23 cellular contexts compared by ENCODE assay signal in genomic region chr6:127858992-127859391, GRCh38. TPM values are rescaled to one million over a fixed set of nuclear protein-coding genes. Genes with fewer than 3 reads are reported as not detected.
DNase-seq lines count a peak whose midpoint lies in the region; ATAC-seq, FAIRE-seq and TF ChIP-seq lines count a peak whose summit lies in the region.
"Had no signal": no experiment of that assay in that cellular context is flagged by ENCODE, and none has a peak within 500 bp of the region (broad histone marks: within the 10 kb centered on the region; RNA-seq: fewer than 3 reads in every experiment).

No MANE protein-coding gene starts in this region.

- no peak overlapping the region for H4K8ac ChIP-seq in neuronal stem cell (ENCODE audit: low read depth, low read length)

- H3F3A ChIP-seq in Loucy (ENCODE audit: low read depth), result no peaks in the 10 kb centered on the region

- no peak overlapping the region for H4K91ac ChIP-seq in neuronal stem cell (ENCODE audit: low read depth, low read length, poor library complexity)

- WGBS in HepG2 (ENCODE audit: low lambda C conversion rate), result 27% methylated on average over 2 of the region's 2 CpGs
- WGBS in right lobe of liver (ENCODE audit: insufficient coverage, low coverage, low lambda C conversion rate, missing lambda C conversion rate), result 69% methylated on average over 2 of the region's 2 CpGs
- WGBS in neuronal stem cell (ENCODE audit: extremely low coverage in 2 of 2, insufficient read length in 2 of 2, insufficient replicate concordance in 1 of 2), 2 donors, result no CpG with 5 or more reads among the region's 2 CpGs

- no peak overlapping the region for H2BK15ac ChIP-seq in neuronal stem cell (ENCODE audit: low read length)

- no peak for DNase-seq in HepG2 (ENCODE audit: low spot score)
- no peak for DNase-seq in right lobe of liver
- no peak for DNase-seq in activated naive CD8-positive, alpha-beta T cell treated with anti-CD3 and anti-CD28 coated beads, Interleukin-2, amount 10 ng/mL, durations not matched to agents 7 days and 5 days
- no peak for DNase-seq in neuronal stem cell (ENCODE audit: low spot score)
- DNase-seq in iPS-NIHi7 (ENCODE audit: extremely low spot score), result no peak
- no peak for DNase-seq in UCSD-AML1 (lab: John Stamatoyannopoulos, UW; ENCODE audit: unreplicated experiment)
- DNase-seq: activated CD4-positive, alpha-beta T cell treated with anti-CD3 and anti-CD28 coated beads, Interleukin-2, amount 50 U/mL, for 1 hour; cerebellar nuclear complex; KG1; MV-4-11; NCI-H524 treated with DMSO at 0.1 percent for 48 hours; RPMI8226; sigmoid colon; transverse colon had no signal

- no peak for TF ChIP-seq EP300 in HepG2 (IDR thresholded peaks at IDR 0.05; ENCODE audit: low read depth in 2 of 2, low read length in 2 of 2)
- TF ChIP-seq EP300 in HepG2 (CRISPR knock-in tag; IDR thresholded peaks at IDR 0.05; ENCODE audit: borderline replicate concordance), result no peak

- TF ChIP-seq CTCF in HepG2 (CRISPR knock-in tag; IDR thresholded peaks at IDR 0.05), result no peak
- no peak for TF ChIP-seq CTCF in right lobe of liver (IDR thresholded peaks at IDR 0.05)
- TF ChIP-seq CTCF in Loucy (conservative IDR thresholded peaks at IDR 0.05; ENCODE audit: low read length), result peak; percentile 24; the same call in 1 of the 2 replicates

- in situ Hi-C loops in HepG2 (cut with HindIII; ENCODE audit: extremely low pct_ligation_motif_present, low pct_unique_long_range_greater_than_20kb), result loop anchor here (10.0 kb wide), 2 partner anchors 466 to 866 kb away; no protein-coding TSS in a partner anchor

- peak overlapping the region; percentile 28 for H3K27ac Mint-ChIP-seq in activated naive CD8-positive, alpha-beta T cell treated with anti-CD3 and anti-CD28 coated beads, Interleukin-2, amount 10 ng/mL, durations not matched to agents 7 days and 5 days
- H3K27ac Mint-ChIP-seq: CD14-positive monocyte; progenitor cell of endocrine pancreas; T-helper 1 cell treated with Interleukin-12 subunit alpha and Interleukin-12 subunit beta and Interleukin-4 antibody, amounts not matched to agents 30 μg/mL and 1 μg/mL, for 36 hours had no signal

- H3K36me3 Mint-ChIP-seq in activated naive CD8-positive, alpha-beta T cell treated with anti-CD3 and anti-CD28 coated beads, Interleukin-2, amount 10 ng/mL, durations not matched to agents 7 days and 5 days, result peaks cover 44% of the 10 kb centered on the region
- H3K36me3 Mint-ChIP-seq: CD14-positive monocyte had no signal

- no peak overlapping the region for H3K18ac ChIP-seq in neuronal stem cell (ENCODE audit: low read length)

- no peak for FAIRE-seq in HepG2 (lab: Jason Lieb, UNC)
- FAIRE-seq: HTR-8/SVneo had no signal

- no peaks in the 10 kb centered on the region for H3K27me3 Mint-ChIP-seq in activated naive CD8-positive, alpha-beta T cell treated with anti-CD3 and anti-CD28 coated beads, Interleukin-2, amount 10 ng/mL, durations not matched to agents 7 days and 5 days
- H3K27me3 Mint-ChIP-seq: progenitor cell of endocrine pancreas had no signal

- no peak overlapping the region for H2BK120ac ChIP-seq in neuronal stem cell (ENCODE audit: low read depth, low read length)

- H3K9ac ChIP-seq in HepG2 (ENCODE audit: insufficient read depth, low read depth, low read length), result no peak overlapping the region
- H3K9ac ChIP-seq in Loucy (ENCODE audit: low read depth, low read length, poor library complexity, severe bottlenecking), result no peak overlapping the region
- no peak overlapping the region for H3K9ac ChIP-seq in neuronal stem cell (ENCODE audit: low read depth, low read length, poor library complexity)

- no peaks in the 10 kb centered on the region for H3K9me2 ChIP-seq in Loucy (replicated peaks; ENCODE audit: low read depth, low read length)

- H3K9me3 ChIP-seq in HepG2 (ENCODE audit: low read length) (no peaks in the 10 kb centered on the region), right lobe of liver (no peaks in the 10 kb centered on the region), Loucy (ENCODE audit: insufficient read depth, low read depth, low read length) (no peaks in the 10 kb centered on the region), neuronal stem cell (replicated peaks in 1 of 2; ENCODE audit: control insufficient read depth in 2 of 2, insufficient read depth in 1 of 2, low read depth in 1 of 2, low read length in 2 of 2) (no peaks in the 10 kb centered on the region)
- H3K9me3 ChIP-seq: sigmoid colon, transverse colon had no signal

- H3K27ac ChIP-seq in HepG2 (ENCODE audit: extremely low read length, insufficient read depth, low read length), result no peak overlapping the region
- H3K27ac ChIP-seq in right lobe of liver, result no peak overlapping the region
- no peak overlapping the region for H3K27ac ChIP-seq in neuronal stem cell (replicated peaks; ENCODE audit: low read length)
- H3K27ac ChIP-seq: sigmoid colon, transverse colon had no signal

- H3K14ac ChIP-seq in neuronal stem cell (ENCODE audit: low read length), result no peak overlapping the region

- H3K27me3 ChIP-seq in HepG2 (ENCODE audit: control insufficient read depth in 1 of 2, insufficient read depth in 2 of 2, low read length in 2 of 2), result no peaks in the 10 kb centered on the region
- H3K27me3 ChIP-seq in right lobe of liver, result no peaks in the 10 kb centered on the region
- no peaks in the 10 kb centered on the region for H3K27me3 ChIP-seq in Loucy (ENCODE audit: insufficient read depth, low read length, poor library complexity, severe bottlenecking)
- no peaks in the 10 kb centered on the region for H3K27me3 ChIP-seq in neuronal stem cell (ENCODE audit: control insufficient read depth in 3 of 3, insufficient read depth in 3 of 3, low read depth in 1 of 3, low read length in 3 of 3)
- H3K27me3 ChIP-seq: sigmoid colon, transverse colon had no signal

- no peaks in the 10 kb centered on the region for H4K20me1 ChIP-seq in HepG2 (ENCODE audit: insufficient read depth, low read length)
- peaks cover 6% of the 10 kb centered on the region for H4K20me1 ChIP-seq in Loucy (ENCODE audit: insufficient read depth, low read length, poor library complexity, severe bottlenecking)

- CTCF ChIA-PET in HepG2 (lab: Yijun Ruan, JAX; ENCODE audit: low intra/inter-chr PET ratio, low total read pairs), result no interaction called here

- H3K4me3 Mint-ChIP-seq in activated naive CD8-positive, alpha-beta T cell treated with anti-CD3 and anti-CD28 coated beads, Interleukin-2, amount 10 ng/mL, durations not matched to agents 7 days and 5 days, result peak overlapping the region; percentile 14
- H3K4me3 Mint-ChIP-seq: CD14-positive monocyte; T-helper 1 cell treated with Interleukin-12 subunit alpha and Interleukin-12 subunit beta and Interleukin-4 antibody, amounts not matched to agents 30 μg/mL and 1 μg/mL, for 36 hours had no signal

- no peak overlapping the region for H3K4ac ChIP-seq in neuronal stem cell (ENCODE audit: low read length)

- POLR2A ChIA-PET in HepG2 (lab: Yijun Ruan, JAX), result no interaction called here
- POLR2A ChIA-PET in activated naive CD8-positive, alpha-beta T cell treated with anti-CD3 and anti-CD28 coated beads, Interleukin-2, amount 10 ng/mL, durations not matched to agents 7 days and 5 days (lab: Charles Lee), result interaction anchor here (1.0 kb wide), 1 partner anchor 8 kb away, joined by 3 read pairs; no protein-coding TSS in a partner anchor

- H3K4me1 ChIP-seq in HepG2 (ENCODE audit: insufficient read depth, low read length) (no peaks in the 10 kb centered on the region), right lobe of liver (no peaks in the 10 kb centered on the region), Loucy (ENCODE audit: insufficient read depth, low read length, poor library complexity, severe bottlenecking) (peaks cover 51% of the 10 kb centered on the region), neuronal stem cell (ENCODE audit: control insufficient read depth in 2 of 2, insufficient read depth in 1 of 2, low read depth in 1 of 2, low read length in 2 of 2) (no peaks in the 10 kb centered on the region)
- H3K4me1 ChIP-seq: sigmoid colon, transverse colon had no signal

- H3K9me3 Mint-ChIP-seq in activated naive CD8-positive, alpha-beta T cell treated with anti-CD3 and anti-CD28 coated beads, Interleukin-2, amount 10 ng/mL, durations not matched to agents 7 days and 5 days, result no peaks in the 10 kb centered on the region
- H3K9me3 Mint-ChIP-seq: T-helper 1 cell treated with Interleukin-12 subunit alpha and Interleukin-12 subunit beta and Interleukin-4 antibody, amounts not matched to agents 30 μg/mL and 1 μg/mL, for 36 hours had no signal

- no peak overlapping the region for H2BK12ac ChIP-seq in neuronal stem cell (ENCODE audit: low read length)

- H3K4me2 ChIP-seq in HepG2 (ENCODE audit: low read depth, low read length) (no peak overlapping the region), Loucy (ENCODE audit: low read depth, low read length, poor library complexity, severe bottlenecking) (peak overlapping the region; percentile 3), neuronal stem cell (ENCODE audit: insufficient read depth, low read length, poor library complexity, severe bottlenecking) (no peak overlapping the region)

- TF ChIP-seq RAD21 in HepG2 (CRISPR knock-in tag; IDR thresholded peaks at IDR 0.05), result no peak

- no TSS peak for BruUV-seq in HepG2 (replicated peaks; lab: Mats Ljungman, UMichigan)

- H3K4me3 ChIP-seq in HepG2 (replicated peaks in 1 of 3; ENCODE audit: insufficient read depth in 1 of 3, low read depth in 2 of 3, low read length in 3 of 3) (no peak overlapping the region), right lobe of liver (no peak overlapping the region), Loucy (ENCODE audit: low read length, poor library complexity, severe bottlenecking) (no peak overlapping the region), neuronal stem cell (ENCODE audit: low read length in 2 of 2) (no peak overlapping the region)
- H3K4me3 ChIP-seq: sigmoid colon, transverse colon had no signal

- no peak overlapping the region for H2AFZ ChIP-seq in HepG2 (ENCODE audit: low read length)
- H2AFZ ChIP-seq in Loucy (ENCODE audit: low read length), result no peak overlapping the region
- no peak overlapping the region for H2AFZ ChIP-seq in neuronal stem cell (ENCODE audit: low read length)

- H3K4me1 Mint-ChIP-seq in activated naive CD8-positive, alpha-beta T cell treated with anti-CD3 and anti-CD28 coated beads, Interleukin-2, amount 10 ng/mL, durations not matched to agents 7 days and 5 days, result peaks cover 52% of the 10 kb centered on the region
- H3K4me1 Mint-ChIP-seq: CD14-positive monocyte had no signal

- TF ChIP-seq POLR2A in HepG2 (IDR thresholded peaks at IDR 0.05; ENCODE audit: insufficient read depth in 1 of 2, low read depth in 2 of 2, low read length in 2 of 2) (no peak), right lobe of liver (IDR thresholded peaks at IDR 0.05) (no peak)

- no peak overlapping the region for H3K23ac ChIP-seq in neuronal stem cell (ENCODE audit: low read depth, low read length, poor library complexity)

- intact Hi-C loops in HepG2 (cut with micrococcal nuclease; ENCODE audit: unreplicated experiment), result loop anchor here (10.0 kb wide), 3 partner anchors 466 to 1396 kb away; partner anchors contain the start of gene PTPRK
- intact Hi-C loops in right lobe of liver (cut with DNase I), result no loop called here

- no peaks in the 10 kb centered on the region for H3K79me1 ChIP-seq in neuronal stem cell (ENCODE audit: low read depth, low read length)

- ATAC-seq in HepG2 (peak; percentile 57), right lobe of liver (no peak)
- peak; percentile 48 for ATAC-seq in activated naive CD8-positive, alpha-beta T cell treated with anti-CD3 and anti-CD28 coated beads, Interleukin-2, amount 10 ng/mL, durations not matched to agents 7 days and 5 days (ENCODE audit: low read depth)

- no peak overlapping the region for H2BK5ac ChIP-seq in neuronal stem cell (ENCODE audit: low read length)

- H3K79me2 ChIP-seq in HepG2 (ENCODE audit: insufficient read depth, low read length), result no peaks in the 10 kb centered on the region
- H3K79me2 ChIP-seq in Loucy (ENCODE audit: insufficient read depth, low read length), result peaks cover 91% of the 10 kb centered on the region

- no peak overlapping the region for H2AK5ac ChIP-seq in neuronal stem cell (ENCODE audit: low read depth, low read length)

- H3K36me3 ChIP-seq in HepG2 (replicated peaks in 1 of 2; ENCODE audit: control insufficient read depth in 1 of 2, insufficient read depth in 2 of 2, low read length in 2 of 2), result no peaks in the 10 kb centered on the region
- no peaks in the 10 kb centered on the region for H3K36me3 ChIP-seq in right lobe of liver
- peaks cover 20% of the 10 kb centered on the region for H3K36me3 ChIP-seq in Loucy (ENCODE audit: insufficient read depth, low read length)
- no peaks in the 10 kb centered on the region for H3K36me3 ChIP-seq in neuronal stem cell (replicated peaks in 1 of 2; ENCODE audit: control insufficient read depth in 2 of 2, insufficient read depth in 2 of 2, low read length in 2 of 2)
- H3K36me3 ChIP-seq: sigmoid colon, transverse colon had no signal

RNA-seq across cellular contexts. Expression of gene THEMIS, which starts 41.9 kb away (rescaled TPM):
- not detected in 2 replicates for total RNA-seq in HepG2 (2016; rRNA removed; fragmentation: Illumina TruSeq; extraction: Trizol)
- not detected in 2 replicates for total RNA-seq in HepG2 (2016; cell fraction: cytosol; rRNA removed; fragmentation: Illumina TruSeq; extraction: Trizol; ENCODE audit: low read depth)
- not detected in 2 replicates for total RNA-seq in HepG2 (2016; cell fraction: insoluble cytoplasmic fraction; rRNA removed; fragmentation: Illumina TruSeq; extraction: Trizol)
- not detected in 2 replicates for total RNA-seq in HepG2 (2016; cell fraction: membrane; rRNA removed; fragmentation: Illumina TruSeq; extraction: Trizol)
- not detected in 2 replicates for total RNA-seq in HepG2 (2016; cell fraction: nucleus; rRNA removed; fragmentation: Illumina TruSeq; extraction: Trizol)
- polyA plus RNA-seq in HepG2 (2011; rRNA removed), result not detected in 2 replicates
- not detected in 2 replicates for polyA plus RNA-seq in HepG2 (2011; cell fraction: cytosol; rRNA removed)
- not detected in 2 replicates for polyA plus RNA-seq in HepG2 (2011; cell fraction: nucleus; rRNA removed)
- not detected in 2 replicates for polyA plus RNA-seq in HepG2 (2012)
- not detected in 2 replicates for polyA plus RNA-seq in HepG2 (2016; cell fraction: cytosol; fragmentation: Illumina TruSeq; extraction: Trizol; ENCODE audit: low read depth)
- not detected in 2 replicates for polyA plus RNA-seq in HepG2 (2016; cell fraction: insoluble cytoplasmic fraction; fragmentation: Illumina TruSeq; extraction: Trizol; ENCODE audit: low read depth)
- not detected in 2 replicates for polyA plus RNA-seq in HepG2 (2016; cell fraction: membrane; fragmentation: Illumina TruSeq; extraction: Trizol; ENCODE audit: low read depth)
- polyA plus RNA-seq in HepG2 (2016; cell fraction: nucleus; fragmentation: Illumina TruSeq; extraction: Trizol; ENCODE audit: insufficient read depth, low read depth), result not detected in 2 replicates
- not detected in 2 replicates for polyA minus RNA-seq in HepG2 (2011; rRNA and poly(A)+ RNA removed; ENCODE audit: low replicate concordance)
- polyA minus RNA-seq in HepG2 (2011; cell fraction: cytosol; rRNA and poly(A)+ RNA removed), result not detected in 2 replicates
- not detected in 2 replicates for polyA minus RNA-seq in HepG2 (2011; cell fraction: nucleus; rRNA and poly(A)+ RNA removed)
- total RNA-seq in right lobe of liver, result under 1 TPM in 5 of 6 experiments, not detected in 1; 0.09 to 0.61 (median 0.17) TPM
- 100 to 1,000 TPM; 152 to 155 TPM for total RNA-seq in activated naive CD8-positive, alpha-beta T cell treated with anti-CD3 and anti-CD28 coated beads, Interleukin-2, amount 10 ng/mL, durations not matched to agents 7 days and 5 days
- not detected for polyA plus RNA-seq in neuronal stem cell (2013, experiment 1 of 2)
- not detected for polyA plus RNA-seq in neuronal stem cell (2013, experiment 2 of 2)
- total RNA-seq: G401, H4, kidney epithelial cell, lung microvascular endothelial cell, progenitor cell of endocrine pancreas had no signal

Comparison
In these comparisons a context has a peak if more than half of its experiments do, and no peak if none do; other contexts are left out.
1. ATAC-seq: peak in HepG2 (single experiment) and activated naive CD8-positive, alpha-beta T cell treated with anti-CD3 and anti-CD28 coated beads, Interleukin-2, amount 10 ng/mL, durations not matched to agents 7 days and 5 days (single experiment); none in right lobe of liver (0 of 4).
2. RNA of gene THEMIS, which starts 41.9 kb away (total RNA-seq): 152 to 155 TPM in activated naive CD8-positive, alpha-beta T cell treated with anti-CD3 and anti-CD28 coated beads, Interleukin-2, amount 10 ng/mL, durations not matched to agents 7 days and 5 days; 0.09 to 0.61 TPM in right lobe of liver and not detected in HepG2; every median in the first group is over 10 times any median in the second.